1 cellular context compared by ENCODE assay signal in the genomic region with DNA sequence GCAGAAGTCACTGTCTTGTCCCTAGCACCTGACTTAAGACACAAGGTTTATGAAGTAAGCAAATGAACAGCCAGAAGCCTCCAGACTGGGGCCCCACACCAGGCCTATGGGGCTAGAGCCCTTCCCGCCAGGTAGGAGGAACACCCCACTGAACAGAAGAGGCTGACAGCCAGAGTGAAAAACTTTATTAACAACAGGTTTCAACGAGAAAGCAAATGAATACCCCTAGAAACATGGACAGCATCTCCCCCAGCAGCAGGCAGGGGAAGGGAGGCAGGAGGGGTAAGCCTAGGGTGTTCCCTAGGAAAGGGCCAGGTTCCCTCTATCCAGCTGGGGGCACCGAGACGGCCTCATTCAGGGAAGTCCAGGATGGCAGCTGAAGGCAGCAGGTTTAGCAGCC.
TF ChIP-seq lines count a peak whose summit lies in the region.

No MANE protein-coding gene starts in this region.

TF ChIP-seq in WTC11, 78 proteins besides CTCF, POLR2A, EP300 and RAD21 (continued from another document):
- TF ChIP-seq, protein P1, sequence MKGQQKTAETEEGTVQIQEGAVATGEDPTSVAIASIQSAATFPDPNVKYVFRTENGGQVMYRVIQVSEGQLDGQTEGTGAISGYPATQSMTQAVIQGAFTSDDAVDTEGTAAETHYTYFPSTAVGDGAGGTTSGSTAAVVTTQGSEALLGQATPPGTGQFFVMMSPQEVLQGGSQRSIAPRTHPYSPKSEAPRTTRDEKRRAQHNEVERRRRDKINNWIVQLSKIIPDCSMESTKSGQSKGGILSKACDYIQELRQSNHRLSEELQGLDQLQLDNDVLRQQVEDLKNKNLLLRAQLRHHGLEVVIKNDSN (CRISPR knock-in tag; IDR thresholded peaks at IDR 0.05), result no peak
- TF ChIP-seq CDX4 (CRISPR knock-in tag; IDR thresholded peaks at IDR 0.05; ENCODE audit: borderline replicate concordance) (no peak), TCF7 (CRISPR knock-in tag; IDR thresholded peaks at IDR 0.05; ENCODE audit: low read depth) (no peak), KAT7 (CRISPR knock-in tag; IDR thresholded peaks at IDR 0.05; ENCODE audit: borderline replicate concordance) (no peak), PREB (CRISPR knock-in tag; IDR thresholded peaks at IDR 0.05; ENCODE audit: borderline replicate concordance) (no peak), GRHL2 (CRISPR knock-in tag; IDR thresholded peaks at IDR 0.05; ENCODE audit: insufficient replicate concordance, severe bottlenecking) (no peak), GABPB1 (CRISPR knock-in tag; IDR thresholded peaks at IDR 0.05) (no peak)
- TF ChIP-seq, protein P2, sequence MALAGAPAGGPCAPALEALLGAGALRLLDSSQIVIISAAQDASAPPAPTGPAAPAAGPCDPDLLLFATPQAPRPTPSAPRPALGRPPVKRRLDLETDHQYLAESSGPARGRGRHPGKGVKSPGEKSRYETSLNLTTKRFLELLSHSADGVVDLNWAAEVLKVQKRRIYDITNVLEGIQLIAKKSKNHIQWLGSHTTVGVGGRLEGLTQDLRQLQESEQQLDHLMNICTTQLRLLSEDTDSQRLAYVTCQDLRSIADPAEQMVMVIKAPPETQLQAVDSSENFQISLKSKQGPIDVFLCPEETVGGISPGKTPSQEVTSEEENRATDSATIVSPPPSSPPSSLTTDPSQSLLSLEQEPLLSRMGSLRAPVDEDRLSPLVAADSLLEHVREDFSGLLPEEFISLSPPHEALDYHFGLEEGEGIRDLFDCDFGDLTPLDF (CRISPR knock-in tag; IDR thresholded peaks at IDR 0.05), result no peak
